Comparison of ENCODE assay signal across 20 cellular contexts in the genomic region with DNA sequence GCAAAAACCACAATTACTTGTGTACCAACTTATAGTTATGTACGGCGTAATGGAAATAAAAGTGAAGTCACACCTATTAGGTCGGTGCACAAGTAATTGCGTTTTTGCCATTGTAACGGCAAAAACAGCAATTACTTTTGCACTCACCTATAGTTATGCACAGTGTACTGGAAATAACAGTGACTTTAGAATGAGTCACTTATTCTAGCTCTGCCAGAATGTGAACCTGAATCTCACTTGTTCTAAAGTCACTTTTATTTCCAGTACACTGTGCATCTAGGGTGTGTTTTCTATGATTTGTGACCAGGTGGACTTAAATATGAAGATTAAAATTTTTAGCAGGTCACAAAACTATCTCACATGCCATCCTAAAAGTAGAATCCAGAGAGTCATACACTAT.
"Had no signal": no experiment of that assay in that cellular context is flagged by ENCODE, and none has a peak within 500 bp of the region (broad histone marks: within the 10 kb centered on the region; RNA-seq: fewer than 3 reads in every experiment).

No MANE protein-coding gene starts in this region.

- H3K36me3 ChIP-seq: ascending aorta, spleen had no signal

- H3K9me3 ChIP-seq: ascending aorta, spleen had no signal

- H3K27me3 ChIP-seq: ascending aorta, spleen had no signal

- ATAC-seq: activated CD4-positive, alpha-beta T cell treated with anti-CD3 and anti-CD28 coated beads for 36 hours; naive thymus-derived CD4-positive, alpha-beta T cell; stimulated activated naive B cell treated with anti-CD40 and anti-IgM and Interleukin-4, amounts not matched to agents 10 μg/mL and 1 μg/mL and 100 μg/mL, for 72 hours had no signal

- H3K27ac ChIP-seq: ascending aorta, coronary artery, spleen, VCaP had no signal

- H3K4me1 ChIP-seq: ascending aorta, spleen had no signal

- H3K4me3 ChIP-seq: ascending aorta, coronary artery, lung, spleen had no signal

- DNase-seq: activated CD4-positive, alpha-beta memory T cell treated with anti-CD3 and anti-CD28 coated beads, Interleukin-2, amount 10 ng/mL, durations not matched to agents 7 days and 5 days; activated CD4-positive, alpha-beta T cell treated with anti-CD3 and anti-CD28 coated beads for 36 hours; activated gamma-delta T cell treated with Interleukin-2 at 50 U/mL for 16 hours; activated naive CD8-positive, alpha-beta T cell treated with anti-CD3 and anti-CD28 coated beads, Interleukin-2, amount 10 ng/mL, durations not matched to agents 7 days and 5 days; activated T-cell treated with anti-CD3 and anti-CD28 coated beads, Interleukin-2, amount 50 U/mL, for 48 hours; central memory CD4-positive, alpha-beta T cell; effector CD4-positive, alpha-beta T cell; glutamatergic neuron; left cardiac atrium; naive thymus-derived CD4-positive, alpha-beta T cell; right cardiac atrium; spleen; stimulated activated CD4-positive, alpha-beta T cell treated with anti-CD3 and anti-CD28 coated beads, Interleukin-1b, Interleukin-23, amount 100 ng/mL, for 48 hours; stimulated activated naive B cell treated with anti-CD40 and anti-IgM and Interleukin-4, amounts not matched to agents 10 μg/mL and 1 μg/mL and 100 μg/mL, for 72 hours; T-helper 1 cell; trophoblast cell had no signal
